30 cellular contexts compared by ENCODE assay signal in the genomic region with DNA sequence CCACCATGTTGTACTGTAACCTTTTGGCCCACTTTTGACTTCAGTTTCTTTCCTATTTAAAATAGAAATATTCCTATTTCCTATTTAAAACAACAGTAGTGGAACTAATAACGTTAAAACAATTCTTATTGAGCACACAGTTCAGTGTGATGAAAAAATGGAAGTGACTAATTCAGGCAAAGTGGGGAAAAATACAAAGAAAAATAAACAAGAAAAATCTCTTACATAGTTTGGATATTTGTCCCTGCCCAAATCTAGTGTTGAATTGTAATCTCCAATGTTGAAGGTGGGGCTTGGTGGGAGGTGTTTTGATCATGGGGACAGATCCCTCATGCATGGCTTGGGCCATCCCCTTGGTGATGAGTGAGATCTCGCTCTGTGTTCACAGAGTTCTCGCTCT.
"Had no signal": no experiment of that assay in that cellular context is flagged by ENCODE, and none has a peak within 500 bp of the region (broad histone marks: within the 10 kb centered on the region; RNA-seq: fewer than 3 reads in every experiment).

No MANE protein-coding gene starts in this region.

- H3K27ac ChIP-seq: neural progenitor cell, ovary, parathyroid adenoma, psoas muscle, right lobe of liver, sigmoid colon, suprapubic skin, testis, tibial artery, transverse colon, upper lobe of right lung, uterus had no signal

- H3K27me3 Mint-ChIP-seq: natural killer cell treated with Interleukin-12 subunit alpha and Interleukin-12 subunit beta and Interleukin-15 and Interleukin-18, amount 100 ng/mL, for 72 hours; progenitor cell of endocrine pancreas; stimulated activated memory B cell treated with anti-CD40 and anti-IgM and Interleukin-4, amounts not matched to agents 10 μg/mL and 1 μg/mL and 100 μg/mL, for 72 hours; stimulated activated naive CD8-positive, alpha-beta T cell treated with anti-CD3 and anti-CD28 coated beads, Interleukin-15, amount 100 ng/mL, for 72 hours; type B pancreatic cell had no signal

- H3K36me3 Mint-ChIP-seq: naive thymus-derived CD4-positive, alpha-beta T cell; natural killer cell treated with Interleukin-12 subunit alpha and Interleukin-12 subunit beta and Interleukin-15 and Interleukin-18, amount 100 ng/mL, for 72 hours; neural progenitor cell; stimulated activated memory B cell treated with anti-CD40 and anti-IgM and Interleukin-4, amounts not matched to agents 10 μg/mL and 1 μg/mL and 100 μg/mL, for 72 hours; type B pancreatic cell had no signal

- H3K36me3 ChIP-seq: neural progenitor cell, ovary, right lobe of liver, sigmoid colon, suprapubic skin, tibial artery, transverse colon, upper lobe of right lung, uterus had no signal

- H3K27ac Mint-ChIP-seq: naive thymus-derived CD4-positive, alpha-beta T cell; natural killer cell treated with Interleukin-12 subunit alpha and Interleukin-12 subunit beta and Interleukin-15 and Interleukin-18, amount 100 ng/mL, for 72 hours; neural progenitor cell; progenitor cell of endocrine pancreas; stimulated activated memory B cell treated with anti-CD40 and anti-IgM and Interleukin-4, amounts not matched to agents 10 μg/mL and 1 μg/mL and 100 μg/mL, for 72 hours; stimulated activated naive CD8-positive, alpha-beta T cell treated with anti-CD3 and anti-CD28 coated beads, Interleukin-15, amount 100 ng/mL, for 72 hours; type B pancreatic cell had no signal

- H3K4me2 ChIP-seq: neural progenitor cell had no signal

- H3K9me3 ChIP-seq: ovary, psoas muscle, right lobe of liver, testis, tibial artery, transverse colon, upper lobe of right lung, uterus had no signal

- H3K4me3 ChIP-seq: neural progenitor cell, ovary, psoas muscle, right lobe of liver, sigmoid colon, suprapubic skin, testis, tibial artery, transverse colon, upper lobe of right lung, uterus had no signal

- DNase-seq: naive thymus-derived CD4-positive, alpha-beta T cell; occipital lobe; ovary; posterior cingulate gyrus; psoas muscle; right cardiac atrium; right lobe of liver; sigmoid colon; small intestine; stimulated activated CD4-positive, alpha-beta T cell treated with anti-CD3 and anti-CD28 coated beads, Interleukin-15, amount 100 ng/mL, for 24 hours; stimulated activated CD4-positive, alpha-beta T cell treated with anti-CD3 and anti-CD28 coated beads, Interleukin-2, amount 100 ng/mL, for 24 hours; stimulated activated CD4-positive, alpha-beta T cell treated with anti-CD3 and anti-CD28 coated beads, Interleukin-4, amount 100 ng/mL, for 1 hour; stimulated activated CD4-positive, alpha-beta T cell treated with anti-CD3 and anti-CD28 coated beads, Interleukin-4, amount 100 ng/mL, for 4 hours; stimulated activated CD8-positive, alpha-beta memory T cell treated with anti-CD3 and anti-CD28 coated beads, Interleukin-4, amount 100 ng/mL, for 48 hours; stimulated activated naive CD4-positive, alpha-beta T cell; stimulated activated naive CD8-positive, alpha-beta T cell treated with anti-CD3 and anti-CD28 coated beads, Interleukin-15, amount 100 ng/mL, for 72 hours; stimulated activated naive CD8-positive, alpha-beta T cell treated with anti-CD3 and anti-CD28 coated beads, Interleukin-15, Interleukin-2, amounts not matched to agents 100 U/mL and 50 U/mL, for 24 hours; substantia nigra; testis; tibial artery; transverse colon; upper lobe of right lung; uterus had no signal

- H3K9me3 Mint-ChIP-seq: natural killer cell treated with Interleukin-12 subunit alpha and Interleukin-12 subunit beta and Interleukin-15 and Interleukin-18, amount 100 ng/mL, for 72 hours; neural progenitor cell; type B pancreatic cell had no signal

- ATAC-seq: naive thymus-derived CD4-positive, alpha-beta T cell; natural killer cell treated with Interleukin-12 subunit alpha and Interleukin-12 subunit beta and Interleukin-15 and Interleukin-18, amount 100 ng/mL, for 72 hours; psoas muscle; right cardiac atrium; right lobe of liver; stimulated activated memory B cell treated with anti-CD40 and anti-IgM and Interleukin-4, amounts not matched to agents 10 μg/mL and 1 μg/mL and 100 μg/mL, for 72 hours; stimulated activated naive CD8-positive, alpha-beta T cell treated with anti-CD3 and anti-CD28 coated beads, Interleukin-15, amount 100 ng/mL, for 72 hours; stimulated activated naive CD8-positive, alpha-beta T cell treated with anti-CD3 and anti-CD28 coated beads, Interleukin-15, Interleukin-2, amounts not matched to agents 100 U/mL and 50 U/mL, for 24 hours; upper lobe of right lung had no signal

- H3K4me1 ChIP-seq: parathyroid adenoma, psoas muscle, right lobe of liver, sigmoid colon, suprapubic skin, testis, transverse colon, upper lobe of right lung, uterus had no signal

- H3K4me3 Mint-ChIP-seq: naive thymus-derived CD4-positive, alpha-beta T cell; natural killer cell treated with Interleukin-12 subunit alpha and Interleukin-12 subunit beta and Interleukin-15 and Interleukin-18, amount 100 ng/mL, for 72 hours; neural progenitor cell; stimulated activated memory B cell treated with anti-CD40 and anti-IgM and Interleukin-4, amounts not matched to agents 10 μg/mL and 1 μg/mL and 100 μg/mL, for 72 hours; stimulated activated naive CD8-positive, alpha-beta T cell treated with anti-CD3 and anti-CD28 coated beads, Interleukin-15, amount 100 ng/mL, for 72 hours; type B pancreatic cell had no signal

- H3K27me3 ChIP-seq: ovary, right lobe of liver, sigmoid colon, suprapubic skin, testis, tibial artery, transverse colon, upper lobe of right lung, uterus had no signal

- H3K4me1 Mint-ChIP-seq: naive thymus-derived CD4-positive, alpha-beta T cell; stimulated activated memory B cell treated with anti-CD40 and anti-IgM and Interleukin-4, amounts not matched to agents 10 μg/mL and 1 μg/mL and 100 μg/mL, for 72 hours; stimulated activated naive CD8-positive, alpha-beta T cell treated with anti-CD3 and anti-CD28 coated beads, Interleukin-15, amount 100 ng/mL, for 72 hours had no signal

- H2AFZ ChIP-seq: neural progenitor cell, parathyroid adenoma had no signal

- H3K9ac ChIP-seq: neural progenitor cell, parathyroid adenoma had no signal
